Comparison of ENCODE assay signal across 8 cellular contexts in the genomic region with DNA sequence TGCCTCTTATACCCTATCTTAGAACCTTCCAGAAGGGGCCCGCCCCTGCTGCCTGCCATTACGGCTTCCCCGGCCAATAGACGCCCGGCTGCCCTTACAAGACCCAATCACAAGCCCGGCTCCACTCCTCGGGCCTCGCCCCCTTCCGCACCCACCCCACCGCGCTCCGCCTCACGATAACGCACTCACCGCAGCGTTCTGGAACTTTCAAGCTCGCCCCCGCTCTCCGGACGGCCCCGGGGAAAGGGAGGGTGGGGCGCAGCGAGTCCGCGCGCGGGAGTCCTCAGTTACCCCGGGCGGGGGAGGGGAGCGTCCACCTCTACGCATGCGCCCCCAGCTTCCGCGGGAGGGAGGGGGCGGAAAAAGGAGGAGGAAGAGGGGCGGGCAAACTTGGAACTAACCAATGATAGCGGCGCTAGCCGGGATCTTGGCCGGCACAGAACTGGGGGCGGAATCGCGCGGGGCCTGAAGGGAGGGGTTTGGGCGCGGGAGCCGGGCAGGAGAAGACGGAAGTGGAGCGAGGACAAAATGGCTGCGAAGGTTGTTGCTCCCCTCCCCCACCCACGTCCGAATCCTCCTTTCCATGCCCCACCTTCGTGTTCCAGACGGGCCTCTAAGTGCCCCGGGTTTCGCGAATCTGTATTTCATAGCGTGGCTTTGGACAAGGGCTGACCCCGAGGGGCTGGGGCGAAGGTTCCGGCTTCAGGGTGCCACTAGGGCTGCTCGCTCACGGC. TPM values are rescaled to one million over a fixed set of nuclear protein-coding genes. Genes with fewer than 3 reads are reported as not detected.
DNase-seq lines count a peak whose midpoint lies in the region; ATAC-seq and TF ChIP-seq lines count a peak whose summit lies in the region.

No MANE protein-coding gene starts in this region.

- peak overlapping the region; percentile 98 for H3K27ac Mint-ChIP-seq in type B pancreatic cell

- TF ChIP-seq POLR2A in adrenal gland (IDR thresholded peaks at IDR 0.05) (peak in 1 of 2 donors; percentile 15), heart left ventricle (IDR thresholded peaks at IDR 0.05) (peak in 1 of 2 donors; percentile 14)

- H3K4me3 Mint-ChIP-seq in type B pancreatic cell = peak overlapping the region; percentile 90

- H3K27me3 Mint-ChIP-seq in type B pancreatic cell = no peaks in the 10 kb centered on the region

- H3K36me3 Mint-ChIP-seq in type B pancreatic cell = peaks cover 50% of the 10 kb centered on the region

- peaks cover 64% of the 10 kb centered on the region for H3K4me1 Mint-ChIP-seq in type B pancreatic cell (ENCODE audit: unreplicated experiment)

- TF ChIP-seq CTCF in GM12864 (IDR thresholded peaks at IDR 0.05; ENCODE audit: low read depth, low read length, missing control alignments) (no peak), adrenal gland (IDR thresholded peaks at IDR 0.05) (no peak), heart left ventricle (IDR thresholded peaks at IDR 0.05) (no peak), type B pancreatic cell (conservative IDR thresholded peaks at IDR 0.05) (no peak)

- WGBS in adrenal gland, 4 donors = 0 to 3% (median 0%) methylated on average over 33 to 63 of the region's 63 CpGs
- WGBS in heart left ventricle, 4 donors = 0 to 1% (median 0%) methylated on average over 50 to 63 of the region's 63 CpGs

- H3K4me3 ChIP-seq in GM12864 (ENCODE audit: low read depth, low read length) (peak overlapping the region; percentile 88), adrenal gland (peak overlapping the region in 3 of 4 donors; percentile 88 to 93 (median 89)), heart left ventricle (peak overlapping the region; percentile 67 to 96 (median 92))

- H3K4me1 ChIP-seq in adrenal gland (replicated peaks in 1 of 2) = peaks cover 17 to 65% of the 10 kb centered on the region in 2 donors
- H3K4me1 ChIP-seq in heart left ventricle = peaks cover 0 to 70% (median 49%) of the 10 kb centered on the region in 12 donors

- H3K27me3 ChIP-seq in adrenal gland = no peaks in the 10 kb centered on the region
- no peaks in the 10 kb centered on the region for H3K27me3 ChIP-seq in heart left ventricle

- H3K36me3 ChIP-seq in adrenal gland (replicated peaks in 1 of 2) (peaks cover 0 to 39% of the 10 kb centered on the region in 2 donors), heart left ventricle (peaks cover 6 to 39% (median 38%) of the 10 kb centered on the region in 9 donors)

- intact Hi-C loops in adrenal gland (cut with DNase I) (no loop called here), heart left ventricle (cut with DNase I) (loop anchor here in 3 of 10 donors (2.0 to 5.0 kb wide), 3 partner anchors 20 to 74 kb away; no protein-coding TSS in a partner anchor)

- DNase-seq in GM12864 (ENCODE audit: low read depth) = peak; percentile 97
- peak; percentile 100 for DNase-seq in NCI-H1436 (lab: John Stamatoyannopoulos, UW)
- DNase-seq in T follicular helper cell (ENCODE audit: low read depth) = peak; percentile 99
- peak; percentile 99 to 100 (median 99) for DNase-seq in adrenal gland
- DNase-seq in heart left ventricle = peak; percentile 99 to 100 (median 100)
- DNase-seq in pons (ENCODE audit: low spot score) = peak; percentile 99
- peak; percentile 100 for DNase-seq in type B pancreatic cell (ENCODE audit: extremely low spot score, unreplicated experiment)

- H3K27ac ChIP-seq in adrenal gland (peak overlapping the region; percentile 99 to 100 (median 100)), heart left ventricle (peak overlapping the region; percentile 96 to 100 (median 99))

- ATAC-seq in HG02840 (IDR thresholded peaks at IDR 0.05; ENCODE audit: low FRiP score, unreplicated experiment) = peak; percentile 88
- peak; percentile 92 to 95 (median 93) for ATAC-seq in heart left ventricle

- no peaks in the 10 kb centered on the region for H3K9me3 Mint-ChIP-seq in type B pancreatic cell

- H3K9me3 ChIP-seq in adrenal gland (replicated peaks in 1 of 3) (no peaks in the 10 kb centered on the region), heart left ventricle (no peaks in the 10 kb centered on the region)

RNA-seq across cellular contexts. Expression of a gene that starts 0.4 kb away (rescaled TPM):
- total RNA-seq in adrenal gland = 1,000 to 10,000 TPM in 1 of 8 donors, 100 to 1,000 TPM in 7; 464 to 2,466 (median 820) TPM
- polyA plus RNA-seq in adrenal gland = 1,000 to 10,000 TPM in 1 of 3 donors, 100 to 1,000 TPM in 1, 10 to 100 TPM in 1; 81.6 to 4,262 (median 125) TPM
- total RNA-seq in heart left ventricle = 1,000 to 10,000 TPM in 7 of 9 donors, 100 to 1,000 TPM in 2; 650 to 1,438 (median 1,101) TPM
- 1,000 to 10,000 TPM in 1 of 2 donors, 10 to 100 TPM in 1; 58.9 to 2,193 TPM for polyA plus RNA-seq in heart left ventricle
- total RNA-seq in type B pancreatic cell (ENCODE audit: low replicate concordance) = 1,178 and 1,213 TPM in 2 replicates

Comparison
In these comparisons a context has a peak if more than half of its experiments do, and no peak if none do; other contexts are left out.
1. Peak in every context shown above with its lines: DNase-seq, ATAC-seq, H3K4me3 ChIP-seq and H3K27ac ChIP-seq.